Comparison of ENCODE assay signal across 27 cellular contexts in the genomic region with DNA sequence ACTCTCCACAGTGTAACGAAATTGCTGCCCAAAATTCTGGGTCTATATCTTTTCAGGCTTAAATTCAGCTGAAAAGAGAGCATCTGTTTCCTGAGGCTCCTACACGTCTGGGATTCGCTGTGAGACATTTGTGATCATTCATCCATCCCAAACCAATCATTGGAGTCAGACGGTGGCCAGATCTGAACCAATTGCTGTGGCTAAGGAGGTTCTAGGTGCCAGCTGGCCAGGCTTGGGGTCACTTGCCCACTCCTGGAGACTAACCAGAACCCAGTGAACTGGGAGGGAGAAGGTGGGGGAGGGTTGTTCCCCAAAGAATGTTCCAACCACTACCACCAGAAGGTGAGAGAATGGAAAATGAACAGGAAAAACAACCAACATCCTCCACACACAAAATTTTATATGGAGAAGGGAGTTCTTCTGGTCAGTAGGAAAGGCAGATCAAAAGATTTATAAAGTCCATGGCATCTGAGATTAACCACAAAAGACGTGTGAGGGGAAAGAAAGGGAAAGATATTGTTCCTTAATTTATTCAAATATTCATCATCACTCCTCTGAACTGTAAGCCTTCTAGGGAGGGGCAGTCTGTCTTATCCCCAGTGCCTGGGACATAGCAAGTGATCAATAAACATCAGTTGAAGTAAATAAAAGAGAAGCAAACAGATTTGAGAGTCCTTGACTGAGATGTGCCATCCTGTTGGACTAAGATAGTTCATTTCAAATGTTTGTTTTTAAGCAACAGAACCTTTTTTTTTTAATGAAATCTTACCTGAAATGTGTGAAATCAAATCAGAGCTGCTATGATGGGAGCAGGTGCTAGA. TPM values are rescaled to one million over a fixed set of nuclear protein-coding genes. Genes with fewer than 3 reads are reported as not detected.
DNase-seq lines count a peak whose midpoint lies in the region; ATAC-seq, FAIRE-seq and TF ChIP-seq lines count a peak whose summit lies in the region.
"Had no signal": no experiment of that assay in that cellular context is flagged by ENCODE, and none has a peak within 500 bp of the region (broad histone marks: within the 10 kb centered on the region; RNA-seq: fewer than 3 reads in every experiment).

No MANE protein-coding gene starts in this region.

- TF ChIP-seq POLR2A in HCT116 (IDR thresholded peaks at IDR 0.05; ENCODE audit: borderline replicate concordance, extremely low read depth, insufficient read depth, insufficient read length): no peak
- no peak for TF ChIP-seq POLR2A in K562 (conservative IDR thresholded peaks at IDR 0.05)

- RAD21 ChIA-PET in HCT116 (lab: Charles Lee; ENCODE audit: low non-redundant PET in 1 of 2, low total read pairs in 2 of 2, uncharacterized antibody in 2 of 2, unreplicated experiment in 2 of 2): no interaction called here

- DNase-seq in HCT116 (ENCODE audit: low read depth, low spot score): no peak
- DNase-seq in K562 (ENCODE audit: extremely low read depth in 1 of 4, low spot score in 3 of 4): no peak
- DNase-seq in neuronal stem cell (ENCODE audit: low spot score): no peak
- no peak for DNase-seq in midbrain (lab: John Stamatoyannopoulos, UW)
- no peak for DNase-seq in epidermal melanocyte (ENCODE audit: insufficient read length, low spot score)
- no peak for DNase-seq in C1 segment of cervical spinal cord (lab: John Stamatoyannopoulos, UW)
- DNase-seq: activated B cell treated with CpG ODN at 0.5 μM for 24 hours; activated CD4-positive, alpha-beta T cell treated with anti-CD3 and anti-CD28 coated beads, Interleukin-2, amount 50 U/mL, for 4 hours; activated CD8-positive, alpha-beta memory T cell treated with anti-CD3 and anti-CD28 coated beads, Interleukin-2, amount 50 U/mL, for 4 hours; CD4-positive, alpha-beta T cell; foreskin keratinocyte; left ventricle myocardium superior; mucosa of descending colon; NCI-H1092 treated with DMSO at 0.1 percent for 48 hours; NCI-H2107; NCI-H524; psoas muscle; stimulated activated CD4-positive, alpha-beta T cell treated with anti-CD3 and anti-CD28 coated beads, Interleukin-4, amount 100 ng/mL, for 1 hour; stimulated activated naive CD8-positive, alpha-beta T cell treated with anti-CD3 and anti-CD28 coated beads, Interleukin-15, amount 100 ng/mL, for 72 hours; T1000; trophoblast cell had no signal

- H3K27me3 ChIP-seq in ACC112 (ENCODE audit: insufficient read depth, low read length): peaks cover 17% of the 10 kb centered on the region
- H3K27me3 ChIP-seq in HCT116 (ENCODE audit: insufficient read depth, low read length): no peaks in the 10 kb centered on the region
- H3K27me3 ChIP-seq in K562 (ENCODE audit: control insufficient read depth in 2 of 2, insufficient read depth in 2 of 2, low read length in 2 of 2): no peaks in the 10 kb centered on the region
- peaks cover 0 to 15% (median 4%) of the 10 kb centered on the region in 3 experiments for H3K27me3 ChIP-seq in neuronal stem cell (ENCODE audit: control insufficient read depth in 3 of 3, insufficient read depth in 3 of 3, low read depth in 1 of 3, low read length in 3 of 3)
- H3K27me3 ChIP-seq: ascending aorta, foreskin keratinocyte had no signal

- no peak for TF ChIP-seq CTCF in HCT116 (IDR thresholded peaks at IDR 0.05 in 2 of 3, conservative IDR thresholded peaks at IDR 0.05 in 1 of 3; ENCODE audit: borderline replicate concordance in 1 of 3, insufficient read depth in 1 of 3, low read depth in 2 of 3, low read length in 2 of 3)
- no peak for TF ChIP-seq CTCF in K562 (IDR thresholded peaks at IDR 0.05 in 2 of 3, conservative IDR thresholded peaks at IDR 0.05 in 1 of 3; ENCODE audit: insufficient read depth in 2 of 3, low read depth in 1 of 3, low read length in 3 of 3)

- no peak overlapping the region for H2BK5ac ChIP-seq in neuronal stem cell (ENCODE audit: low read length)

- peaks cover under 1% of the 10 kb centered on the region for H3K79me1 ChIP-seq in neuronal stem cell (ENCODE audit: low read depth, low read length)

- H4K8ac ChIP-seq in neuronal stem cell (ENCODE audit: low read depth, low read length): no peak overlapping the region

- H3K79me2 ChIP-seq in ACC112 (ENCODE audit: control insufficient read depth, insufficient read depth, low read length, unreplicated experiment) (peaks cover under 1% of the 10 kb centered on the region), HCT116 (ENCODE audit: insufficient read depth, low read length) (peaks cover 10% of the 10 kb centered on the region), K562 (ENCODE audit: control insufficient read depth, insufficient read depth, low read length) (no peaks in the 10 kb centered on the region)

- no peak overlapping the region for H3K14ac ChIP-seq in neuronal stem cell (ENCODE audit: low read length)

- no peak overlapping the region for H3K4ac ChIP-seq in neuronal stem cell (ENCODE audit: low read length)

- peaks cover 18% of the 10 kb centered on the region for H3K4me1 ChIP-seq in ACC112 (ENCODE audit: control insufficient read depth, insufficient read depth, low read length, unreplicated experiment)
- H3K4me1 ChIP-seq in HCT116 (ENCODE audit: control insufficient read depth in 1 of 2, insufficient read depth in 2 of 2, low read length in 2 of 2): peaks cover 25 to 38% of the 10 kb centered on the region in 2 experiments
- peaks cover 16 to 30% of the 10 kb centered on the region in 2 experiments; a peak in 4 of 5 replicates for H3K4me1 ChIP-seq in K562 (replicated peaks in 1 of 2; ENCODE audit: control insufficient read depth in 2 of 2, insufficient read depth in 2 of 2, low read length in 2 of 2)
- peaks cover 3% of the 10 kb centered on the region in 2 donors for H3K4me1 ChIP-seq in neuronal stem cell (ENCODE audit: control insufficient read depth in 2 of 2, insufficient read depth in 1 of 2, low read depth in 1 of 2, low read length in 2 of 2)
- H3K4me1 ChIP-seq: psoas muscle had no signal

- no peaks in the 10 kb centered on the region for H3K9me1 ChIP-seq in K562 (ENCODE audit: control insufficient read depth, insufficient read depth, low read length)

- TF ChIP-seq RAD21 in HCT116 (IDR thresholded peaks at IDR 0.05; ENCODE audit: low read depth): no peak
- no peak for TF ChIP-seq RAD21 in K562 (CRISPR knock-in tag; conservative IDR thresholded peaks at IDR 0.05 in 1 of 2, IDR thresholded peaks at IDR 0.05 in 1 of 2)

- H3K4me3 ChIP-seq in ACC112 (ENCODE audit: low read depth, low read length) (peak overlapping the region; percentile 1; the same call in 1 of the 2 replicates), HCT116 (replicated peaks in 1 of 2; ENCODE audit: low read depth in 1 of 2, low read length in 2 of 2) (no peak overlapping the region), K562 (no peak overlapping the region), neuronal stem cell (ENCODE audit: low read length in 2 of 2) (no peak overlapping the region)
- H3K4me3 ChIP-seq: ascending aorta, GM12878, mucosa of descending colon, neural progenitor cell, psoas muscle had no signal

- BruUV-seq in HCT116 (replicated peaks; lab: Mats Ljungman, UMichigan) (no TSS peak), K562 (replicated peaks; lab: Mats Ljungman, UMichigan) (no TSS peak)

- intact Hi-C loops in HCT116 (cut with micrococcal nuclease): no loop called here
- intact Hi-C loops in K562 (cut with micrococcal nuclease): no loop called here

- no peak overlapping the region for H2BK15ac ChIP-seq in neuronal stem cell (ENCODE audit: low read length)

- in situ Hi-C loops in K562 (cut with MboI): no loop called here

- H3K9ac ChIP-seq in HCT116 (ENCODE audit: low read length): no peak overlapping the region; the same call in 1 of the 2 replicates
- H3K9ac ChIP-seq in K562 (ENCODE audit: insufficient read depth in 1 of 2, low read depth in 2 of 2, low read length in 2 of 2): no peak overlapping the region
- H3K9ac ChIP-seq in neuronal stem cell (ENCODE audit: low read depth, low read length, poor library complexity): no peak overlapping the region
- H3K9ac ChIP-seq: neural progenitor cell had no signal

- H2BK120ac ChIP-seq in neuronal stem cell (ENCODE audit: low read depth, low read length): no peak overlapping the region

- H3K9me3 ChIP-seq in HCT116 (ENCODE audit: control insufficient read depth in 1 of 2, insufficient read depth in 1 of 2, low read depth in 1 of 2, low read length in 2 of 2): no peaks in the 10 kb centered on the region
- H3K9me3 ChIP-seq in K562 (replicated peaks; ENCODE audit: control insufficient read depth, insufficient read depth, low read depth, low read length): no peaks in the 10 kb centered on the region
- H3K9me3 ChIP-seq in neuronal stem cell (replicated peaks in 1 of 2; ENCODE audit: control insufficient read depth in 2 of 2, insufficient read depth in 1 of 2, low read depth in 1 of 2, low read length in 2 of 2): peaks cover 0 to 2% of the 10 kb centered on the region in 2 donors
- H3K9me3 ChIP-seq: ascending aorta, mucosa of descending colon, psoas muscle had no signal

- no peak for ATAC-seq in HCT116
- no peak for ATAC-seq in K562
- ATAC-seq in GM19023 (IDR thresholded peaks at IDR 0.05; ENCODE audit: unreplicated experiment): no peak
- ATAC-seq: foreskin keratinocyte; GM12878; left ventricle myocardium superior; mucosa of descending colon; psoas muscle; stimulated activated naive CD8-positive, alpha-beta T cell treated with anti-CD3 and anti-CD28 coated beads, Interleukin-15, amount 100 ng/mL, for 72 hours had no signal

- no peak overlapping the region for H3K27ac ChIP-seq in ACC112 (ENCODE audit: low read depth, low read length)
- no peak overlapping the region for H3K27ac ChIP-seq in HCT116 (ENCODE audit: low read depth, low read length)
- H3K27ac ChIP-seq in K562 (ENCODE audit: extremely low read depth, low read depth, low read length): no peak overlapping the region
- no peak overlapping the region for H3K27ac ChIP-seq in neuronal stem cell (replicated peaks; ENCODE audit: low read length)
- H3K27ac ChIP-seq: ascending aorta, epithelial cell of prostate, foreskin keratinocyte, neural progenitor cell, psoas muscle had no signal

- H3K9me2 ChIP-seq in HCT116 (ENCODE audit: insufficient read depth): no peaks in the 10 kb centered on the region

- 0% methylated on average over 5 of the region's 5 CpGs for WGBS in K562 (ENCODE audit: insufficient coverage, low coverage, missing lambda C conversion rate)
- no CpG with 5 or more reads among the region's 5 CpGs for WGBS in neuronal stem cell (ENCODE audit: extremely low coverage in 2 of 2, insufficient read length in 2 of 2, insufficient replicate concordance in 1 of 2), 2 donors

- H2AK5ac ChIP-seq in neuronal stem cell (ENCODE audit: low read depth, low read length): no peak overlapping the region

- POLR2A ChIA-PET in HCT116 (lab: Charles Lee) (interaction anchor here (0.6 to 3.0 kb wide), 2 partner anchors 10 to 13 kb away, joined by 3 to 13 read pairs; a partner anchor contains a TSS), K562 (lab: Yijun Ruan, JAX) (interaction anchor here (1.0 kb wide), 1 partner anchor 10 kb away, joined by 4 read pairs; a partner anchor contains a TSS)

- no peak for TF ChIP-seq EP300 in K562 (IDR thresholded peaks at IDR 0.05; ENCODE audit: low read length)

- H2AFZ ChIP-seq in ACC112 (ENCODE audit: low read length, unreplicated experiment) (no peak overlapping the region), HCT116 (ENCODE audit: low read depth, low read length, poor library complexity, severe bottlenecking) (peak overlapping the region; percentile 13), K562 (ENCODE audit: low read depth, low read length) (no peak overlapping the region), neuronal stem cell (ENCODE audit: low read length) (peak overlapping the region; percentile 61)
- H2AFZ ChIP-seq: neural progenitor cell had no signal

- no peak overlapping the region for H3K18ac ChIP-seq in neuronal stem cell (ENCODE audit: low read length)

- peak; percentile 65 for FAIRE-seq in K562 (lab: Jason Lieb, UNC)
- FAIRE-seq: GM12878 had no signal

- no peak overlapping the region for H3K23ac ChIP-seq in neuronal stem cell (ENCODE audit: low read depth, low read length, poor library complexity)

- H3K36me3 ChIP-seq in ACC112 (ENCODE audit: insufficient read depth, low read length) (no peaks in the 10 kb centered on the region), HCT116 (ENCODE audit: control insufficient read depth in 1 of 2, insufficient read depth in 2 of 2, low read length in 2 of 2) (no peaks in the 10 kb centered on the region), K562 (ENCODE audit: control insufficient read depth, insufficient read depth, low read length) (no peaks in the 10 kb centered on the region), neuronal stem cell (replicated peaks in 1 of 2; ENCODE audit: control insufficient read depth in 2 of 2, insufficient read depth in 2 of 2, low read length in 2 of 2) (no peaks in the 10 kb centered on the region)
- H3K36me3 ChIP-seq: ascending aorta, neural progenitor cell had no signal

- peak overlapping the region; percentile 61 for H3K4me2 ChIP-seq in HCT116 (ENCODE audit: low read length)
- peak overlapping the region; percentile 36; the same call in 1 of the 2 replicates for H3K4me2 ChIP-seq in K562 (ENCODE audit: insufficient read depth, low read length)
- no peak overlapping the region for H3K4me2 ChIP-seq in neuronal stem cell (ENCODE audit: insufficient read depth, low read length, poor library complexity, severe bottlenecking)
- H3K4me2 ChIP-seq: neural progenitor cell had no signal

- CTCF ChIA-PET in HCT116 (lab: Charles Lee): no interaction called here
- CTCF ChIA-PET in K562 (lab: Yijun Ruan, JAX; ENCODE audit: low intra/inter-chr PET ratio): no interaction called here

- H2BK12ac ChIP-seq in neuronal stem cell (ENCODE audit: low read length): no peak overlapping the region

- H4K20me1 ChIP-seq in HCT116 (ENCODE audit: insufficient read depth) (no peaks in the 10 kb centered on the region; the same call in 1 of the 2 replicates), K562 (replicated peaks; ENCODE audit: control insufficient read depth, insufficient read depth, low read length) (no peaks in the 10 kb centered on the region)

- H4K91ac ChIP-seq in neuronal stem cell (ENCODE audit: low read depth, low read length, poor library complexity): no peak overlapping the region

RNA-seq across cellular contexts. Expression of a gene that starts 3.0 kb away (rescaled TPM):
- total RNA-seq in HCT116 (2021; ENCODE audit: unreplicated experiment) (94.0 TPM), K562 (2014; rRNA removed) (6.1 and 6.7 TPM in 2 replicates), K562 (2014; rRNA removed; fragmentation: Illumina TruSeq; extraction: Trizol) (1.9 and 2.6 TPM in 2 replicates), K562 (2015; rRNA removed; fragmentation: Illumina TruSeq; extraction: Trizol) (2.1 and 3.6 TPM in 2 replicates), K562 (2021) (6.8 and 6.9 TPM in 2 replicates)
- polyA plus RNA-seq in HCT116 (2012): 50.7 and 61.0 TPM in 2 replicates
- 18.5 and 26.2 TPM in 2 replicates for total RNA-seq in K562 (2011; cell fraction: chromatin; rRNA removed; ENCODE audit: low replicate concordance)
- total RNA-seq in K562 (2011; cell fraction: nucleolus; rRNA removed): 17.4 and 18.7 TPM in 2 replicates
- 15.6 and 20.5 TPM in 2 replicates for total RNA-seq in K562 (2011; cell fraction: nucleoplasm; rRNA removed)
- polyA plus RNA-seq in K562 (2011; rRNA removed) (2.7 and 3.6 TPM in 2 replicates), K562 (2014; fragmentation: Illumina TruSeq; extraction: Trizol) (3.7 and 5.0 TPM in 2 replicates), K562 (2014; fragmentation: Nextera tagmentation; extraction: Ambion mirVana) (under 1 TPM; 0.14 to 0.22 TPM), K562 (2014; rRNA removed) (3.7 and 4.9 TPM in 2 replicates)
- polyA plus RNA-seq in K562 (2011; cell fraction: cytosol; rRNA removed): 2.7 and 4.9 TPM in 2 replicates
- polyA plus RNA-seq in K562 (2011; cell fraction: nucleus; rRNA removed): 21.0 and 31.3 TPM in 2 replicates
- polyA plus RNA-seq in K562 (2012): 4.8 and 6.7 TPM in 2 replicates
- polyA minus RNA-seq in K562 (2011; rRNA and poly(A)+ RNA removed): 2.1 and 2.5 TPM in 2 replicates
- polyA minus RNA-seq in K562 (2011; cell fraction: cytosol; rRNA and poly(A)+ RNA removed): 2.4 and 2.9 TPM in 2 replicates
- 8.8 and 11.4 TPM in 2 replicates for polyA minus RNA-seq in K562 (2011; cell fraction: nucleus; rRNA and poly(A)+ RNA removed)
- polyA plus RNA-seq in neuronal stem cell (2013, experiment 1 of 2): 20.6 TPM
- 20.1 TPM for polyA plus RNA-seq in neuronal stem cell (2013, experiment 2 of 2)

RNA-seq across cellular contexts. Expression of a gene that starts 10.2 kb away (rescaled TPM):
- 24.0 TPM for total RNA-seq in HCT116 (2021; ENCODE audit: unreplicated experiment)
- polyA plus RNA-seq in HCT116 (2012): 14.3 and 14.7 TPM in 2 replicates
- 23.9 and 33.5 TPM in 2 replicates for total RNA-seq in K562 (2011; cell fraction: chromatin; rRNA removed; ENCODE audit: low replicate concordance)
- total RNA-seq in K562 (2011; cell fraction: nucleolus; rRNA removed): 19.1 and 19.8 TPM in 2 replicates
- 14.8 and 21.1 TPM in 2 replicates for total RNA-seq in K562 (2011; cell fraction: nucleoplasm; rRNA removed)
- 9.0 and 14.3 TPM in 2 replicates for total RNA-seq in K562 (2014; rRNA removed)
- total RNA-seq in K562 (2014; rRNA removed; fragmentation: Illumina TruSeq; extraction: Trizol): 17.1 and 17.9 TPM in 2 replicates
- 9.9 and 10.6 TPM in 2 replicates for total RNA-seq in K562 (2015; rRNA removed; fragmentation: Illumina TruSeq; extraction: Trizol)
- 18.4 and 22.6 TPM in 2 replicates for total RNA-seq in K562 (2021)
- 5.9 and 8.9 TPM in 2 replicates for polyA plus RNA-seq in K562 (2011; rRNA removed)
- polyA plus RNA-seq in K562 (2011; cell fraction: cytosol; rRNA removed): 1.9 and 5.8 TPM in 2 replicates
- polyA plus RNA-seq in K562 (2011; cell fraction: nucleus; rRNA removed): 33.7 and 52.6 TPM in 2 replicates
- polyA plus RNA-seq in K562 (2012): 11.7 and 21.7 TPM in 2 replicates
- polyA plus RNA-seq in K562 (2014; fragmentation: Illumina TruSeq; extraction: Trizol): 8.5 and 10.0 TPM in 2 replicates
- under 1 TPM; 0.41 to 0.66 TPM for polyA plus RNA-seq in K562 (2014; fragmentation: Nextera tagmentation; extraction: Ambion mirVana)
- polyA plus RNA-seq in K562 (2014; rRNA removed): 11.0 and 11.5 TPM in 2 replicates
- polyA minus RNA-seq in K562 (2011; rRNA and poly(A)+ RNA removed): 3.9 and 8.4 TPM in 2 replicates
- 0.95 TPM in 1 of 2 replicates, not detected in the other for polyA minus RNA-seq in K562 (2011; cell fraction: cytosol; rRNA and poly(A)+ RNA removed)
- polyA minus RNA-seq in K562 (2011; cell fraction: nucleus; rRNA and poly(A)+ RNA removed): 11.1 and 15.1 TPM in 2 replicates
- polyA plus RNA-seq in neuronal stem cell (2013, experiment 1 of 2): 17.7 TPM
- polyA plus RNA-seq in neuronal stem cell (2013, experiment 2 of 2): 17.8 TPM

RNA-seq across cellular contexts. Expression of a gene that starts 13.5 kb away (rescaled TPM):
- total RNA-seq in HCT116 (2021; ENCODE audit: unreplicated experiment) (64.7 TPM), K562 (2014; rRNA removed) (12.9 and 14.2 TPM in 2 replicates), K562 (2014; rRNA removed; fragmentation: Illumina TruSeq; extraction: Trizol) (6.8 and 9.0 TPM in 2 replicates), K562 (2015; rRNA removed; fragmentation: Illumina TruSeq; extraction: Trizol) (10.3 TPM in 2 replicates), K562 (2021) (21.4 and 21.5 TPM in 2 replicates)
- polyA plus RNA-seq in HCT116 (2012): 83.4 and 85.0 TPM in 2 replicates
- 26.2 and 59.3 TPM in 2 replicates for total RNA-seq in K562 (2011; cell fraction: chromatin; rRNA removed; ENCODE audit: low replicate concordance)
- total RNA-seq in K562 (2011; cell fraction: nucleolus; rRNA removed): 35.9 and 44.2 TPM in 2 replicates
- total RNA-seq in K562 (2011; cell fraction: nucleoplasm; rRNA removed): 43.1 and 47.5 TPM in 2 replicates
- polyA plus RNA-seq in K562 (2011; rRNA removed) (19.9 and 21.9 TPM in 2 replicates), K562 (2014; fragmentation: Illumina TruSeq; extraction: Trizol) (19.8 and 20.5 TPM in 2 replicates), K562 (2014; fragmentation: Nextera tagmentation; extraction: Ambion mirVana) (1 to 10 TPM; 1.9 to 2.1 TPM), K562 (2014; rRNA removed) (27.7 and 34.5 TPM in 2 replicates)
- polyA plus RNA-seq in K562 (2011; cell fraction: cytosol; rRNA removed): 25.5 and 43.6 TPM in 2 replicates
- 176 and 310 TPM in 2 replicates for polyA plus RNA-seq in K562 (2011; cell fraction: nucleus; rRNA removed)
- polyA plus RNA-seq in K562 (2012): 25.5 and 36.8 TPM in 2 replicates
- 5.8 and 7.0 TPM in 2 replicates for polyA minus RNA-seq in K562 (2011; rRNA and poly(A)+ RNA removed)
- 3.4 and 5.9 TPM in 2 replicates for polyA minus RNA-seq in K562 (2011; cell fraction: cytosol; rRNA and poly(A)+ RNA removed)
- 17.2 and 23.6 TPM in 2 replicates for polyA minus RNA-seq in K562 (2011; cell fraction: nucleus; rRNA and poly(A)+ RNA removed)
- 148 TPM for polyA plus RNA-seq in neuronal stem cell (2013, experiment 1 of 2)
- 146 TPM for polyA plus RNA-seq in neuronal stem cell (2013, experiment 2 of 2)

RNA-seq across cellular contexts. Expression of a gene that starts 20.5 kb away (rescaled TPM):
- 72.9 TPM for total RNA-seq in HCT116 (2021; ENCODE audit: unreplicated experiment)
- polyA plus RNA-seq in HCT116 (2012): 48.2 and 49.8 TPM in 2 replicates
- 113 and 233 TPM in 2 replicates for total RNA-seq in K562 (2011; cell fraction: chromatin; rRNA removed; ENCODE audit: low replicate concordance)
- 186 and 214 TPM in 2 replicates for total RNA-seq in K562 (2011; cell fraction: nucleolus; rRNA removed)
- 140 and 145 TPM in 2 replicates for total RNA-seq in K562 (2011; cell fraction: nucleoplasm; rRNA removed)
- total RNA-seq in K562 (2014; rRNA removed): 44.5 and 51.0 TPM in 2 replicates
- total RNA-seq in K562 (2014; rRNA removed; fragmentation: Illumina TruSeq; extraction: Trizol): 22.2 and 29.4 TPM in 2 replicates
- 35.3 TPM in 2 replicates for total RNA-seq in K562 (2015; rRNA removed; fragmentation: Illumina TruSeq; extraction: Trizol)
- total RNA-seq in K562 (2021): 61.2 and 62.3 TPM in 2 replicates
- 34.2 and 46.0 TPM in 2 replicates for polyA plus RNA-seq in K562 (2011; rRNA removed)
- 30.1 and 59.5 TPM in 2 replicates for polyA plus RNA-seq in K562 (2011; cell fraction: cytosol; rRNA removed)
- polyA plus RNA-seq in K562 (2011; cell fraction: nucleus; rRNA removed): 204 and 279 TPM in 2 replicates
- polyA plus RNA-seq in K562 (2012): 55.5 and 58.2 TPM in 2 replicates
- 47.1 and 49.4 TPM in 2 replicates for polyA plus RNA-seq in K562 (2014; fragmentation: Illumina TruSeq; extraction: Trizol)
- 1 to 10 TPM; 1.6 to 3.5 TPM for polyA plus RNA-seq in K562 (2014; fragmentation: Nextera tagmentation; extraction: Ambion mirVana)
- polyA plus RNA-seq in K562 (2014; rRNA removed): 49.3 and 52.5 TPM in 2 replicates
- polyA minus RNA-seq in K562 (2011; rRNA and poly(A)+ RNA removed): 25.0 and 27.6 TPM in 2 replicates
- 31.5 and 32.4 TPM in 2 replicates for polyA minus RNA-seq in K562 (2011; cell fraction: cytosol; rRNA and poly(A)+ RNA removed)
- polyA minus RNA-seq in K562 (2011; cell fraction: nucleus; rRNA and poly(A)+ RNA removed): 21.4 and 22.1 TPM in 2 replicates
- polyA plus RNA-seq in neuronal stem cell (2013, experiment 1 of 2): 39.6 TPM
- polyA plus RNA-seq in neuronal stem cell (2013, experiment 2 of 2): 38.5 TPM

RNA-seq across cellular contexts. Expression of a gene that starts 23.2 kb away (rescaled TPM):
- 54.9 TPM for total RNA-seq in HCT116 (2021; ENCODE audit: unreplicated experiment)
- polyA plus RNA-seq in HCT116 (2012): 133 and 138 TPM in 2 replicates
- 7.3 and 16.7 TPM in 2 replicates for total RNA-seq in K562 (2011; cell fraction: chromatin; rRNA removed; ENCODE audit: low replicate concordance)
- total RNA-seq in K562 (2011; cell fraction: nucleolus; rRNA removed): 13.2 and 18.3 TPM in 2 replicates
- 12.5 and 14.7 TPM in 2 replicates for total RNA-seq in K562 (2011; cell fraction: nucleoplasm; rRNA removed)
- total RNA-seq in K562 (2014; rRNA removed): 6.2 and 8.7 TPM in 2 replicates
- 4.1 and 5.4 TPM in 2 replicates for total RNA-seq in K562 (2014; rRNA removed; fragmentation: Illumina TruSeq; extraction: Trizol)
- 4.9 and 5.2 TPM in 2 replicates for total RNA-seq in K562 (2015; rRNA removed; fragmentation: Illumina TruSeq; extraction: Trizol)
- 8.3 and 9.4 TPM in 2 replicates for total RNA-seq in K562 (2021)
- polyA plus RNA-seq in K562 (2011; rRNA removed): 15.2 and 16.6 TPM in 2 replicates
- polyA plus RNA-seq in K562 (2011; cell fraction: cytosol; rRNA removed): 25.8 and 38.2 TPM in 2 replicates
- polyA plus RNA-seq in K562 (2011; cell fraction: nucleus; rRNA removed): 21.3 and 28.0 TPM in 2 replicates
- polyA plus RNA-seq in K562 (2012): 19.0 and 19.9 TPM in 2 replicates
- polyA plus RNA-seq in K562 (2014; fragmentation: Illumina TruSeq; extraction: Trizol): 6.3 and 6.4 TPM in 2 replicates
- 1 to 10 TPM; 9.3 to 9.6 TPM for polyA plus RNA-seq in K562 (2014; fragmentation: Nextera tagmentation; extraction: Ambion mirVana)
- polyA plus RNA-seq in K562 (2014; rRNA removed): 7.4 and 11.0 TPM in 2 replicates
- 9.9 and 12.0 TPM in 2 replicates for polyA minus RNA-seq in K562 (2011; rRNA and poly(A)+ RNA removed)
- 10.9 and 13.3 TPM in 2 replicates for polyA minus RNA-seq in K562 (2011; cell fraction: cytosol; rRNA and poly(A)+ RNA removed)
- 6.1 and 8.8 TPM in 2 replicates for polyA minus RNA-seq in K562 (2011; cell fraction: nucleus; rRNA and poly(A)+ RNA removed)
- 53.6 TPM for polyA plus RNA-seq in neuronal stem cell (2013, experiment 1 of 2)
- polyA plus RNA-seq in neuronal stem cell (2013, experiment 2 of 2): 50.0 TPM

Comparison
In these comparisons a context has a peak if more than half of its experiments do, and no peak if none do; other contexts are left out.
1. H2AFZ ChIP-seq: peak in HCT116 (single experiment) and neuronal stem cell (single experiment); none in ACC112 (single experiment) and K562 (single experiment).